ENCODE assay signal across 9 cellular contexts in genomic region chr16:70684146-70685060, GRCh38. TPM values are rescaled to one million over a fixed set of nuclear protein-coding genes. Genes with fewer than 3 reads are reported as not detected.
DNase-seq lines count a peak whose midpoint lies in the region; ATAC-seq and TF ChIP-seq lines count a peak whose summit lies in the region.
"Had no signal": no experiment of that assay in that cellular context is flagged by ENCODE, and none has a peak within 500 bp of the region (broad histone marks: within the 10 kb centered on the region; RNA-seq: fewer than 3 reads in every experiment).

No MANE protein-coding gene starts in this region.

- H3K27me3 ChIP-seq in colonic mucosa (no peaks in the 10 kb centered on the region), upper lobe of right lung (no peaks in the 10 kb centered on the region)

- H3K27ac ChIP-seq in colonic mucosa (no peak overlapping the region), upper lobe of right lung (peak overlapping the region; percentile 73)

- no peak for ATAC-seq in activated T-cell treated with anti-CD3 and anti-CD28 coated beads, Interleukin-2, amount 50 U/mL, for 4 hours
- ATAC-seq in upper lobe of right lung (no peak), HG02938 (IDR thresholded peaks at IDR 0.05; ENCODE audit: unreplicated experiment) (no peak)

- intact Hi-C loops in colonic mucosa (cut with DNase I) = no loop called here
- intact Hi-C loops in upper lobe of right lung (cut with DNase I) = no loop called here

- H3K9me3 ChIP-seq in colonic mucosa (no peaks in the 10 kb centered on the region), upper lobe of right lung (no peaks in the 10 kb centered on the region)

- H3K36me3 ChIP-seq in colonic mucosa = no peaks in the 10 kb centered on the region
- peaks cover 10% of the 10 kb centered on the region for H3K36me3 ChIP-seq in upper lobe of right lung

- H3K9me3 Mint-ChIP-seq in activated T-cell treated with anti-CD3 and anti-CD28 coated beads, Interleukin-2, amount 50 U/mL, for 24 hours = no peaks in the 10 kb centered on the region
- no peaks in the 10 kb centered on the region for H3K9me3 Mint-ChIP-seq in activated T-cell treated with anti-CD3 and anti-CD28 coated beads, Interleukin-2, amount 50 U/mL, for 4 hours
- no peaks in the 10 kb centered on the region for H3K9me3 Mint-ChIP-seq in mesothelial cell of epicardium

- peak overlapping the region; percentile 50 for H3K4me3 ChIP-seq in colonic mucosa
- H3K4me3 ChIP-seq in upper lobe of right lung = peak overlapping the region; percentile 73

- H3K27ac Mint-ChIP-seq in activated T-cell treated with anti-CD3 and anti-CD28 coated beads, Interleukin-2, amount 50 U/mL, for 24 hours = no peak overlapping the region
- H3K27ac Mint-ChIP-seq in mesothelial cell of epicardium = peak overlapping the region; percentile 13

- peak overlapping the region; percentile 65 for H3K4me3 Mint-ChIP-seq in activated T-cell treated with anti-CD3 and anti-CD28 coated beads, Interleukin-2, amount 50 U/mL, for 24 hours
- H3K4me3 Mint-ChIP-seq in activated T-cell treated with anti-CD3 and anti-CD28 coated beads, Interleukin-2, amount 50 U/mL, for 4 hours = no peak overlapping the region
- H3K4me3 Mint-ChIP-seq in mesothelial cell of epicardium = peak overlapping the region; percentile 81

- H3K9ac ChIP-seq in colonic mucosa (ENCODE audit: low read depth in 2 of 2, low read length in 2 of 2) = peak overlapping the region; percentile 51 to 66

- H3K36me3 Mint-ChIP-seq in activated T-cell treated with anti-CD3 and anti-CD28 coated beads, Interleukin-2, amount 50 U/mL, for 24 hours (ENCODE audit: low read depth) = no peaks in the 10 kb centered on the region
- H3K36me3 Mint-ChIP-seq in activated T-cell treated with anti-CD3 and anti-CD28 coated beads, Interleukin-2, amount 50 U/mL, for 4 hours (ENCODE audit: insufficient read depth) = no peaks in the 10 kb centered on the region
- no peaks in the 10 kb centered on the region for H3K36me3 Mint-ChIP-seq in mesothelial cell of epicardium

- peaks cover 11% of the 10 kb centered on the region for H3K4me1 Mint-ChIP-seq in activated T-cell treated with anti-CD3 and anti-CD28 coated beads, Interleukin-2, amount 50 U/mL, for 24 hours (ENCODE audit: low read depth)
- H3K4me1 Mint-ChIP-seq in activated T-cell treated with anti-CD3 and anti-CD28 coated beads, Interleukin-2, amount 50 U/mL, for 4 hours (ENCODE audit: low read depth) = peaks cover 2% of the 10 kb centered on the region
- H3K4me1 Mint-ChIP-seq in mesothelial cell of epicardium = peaks cover 51% of the 10 kb centered on the region

- no peak for TF ChIP-seq CTCF in colonic mucosa (IDR thresholded peaks at IDR 0.05)
- no peak for TF ChIP-seq CTCF in mesothelial cell of epicardium (IDR thresholded peaks at IDR 0.05; ENCODE audit: unreplicated experiment)
- no peak for TF ChIP-seq CTCF in upper lobe of right lung (IDR thresholded peaks at IDR 0.05)

- no peak for DNase-seq in activated T-cell treated with anti-CD3 and anti-CD28 coated beads, Interleukin-2, amount 50 U/mL, for 24 hours
- no peak for DNase-seq in activated T-cell treated with anti-CD3 and anti-CD28 coated beads, Interleukin-2, amount 50 U/mL, for 4 hours
- DNase-seq in colonic mucosa = no peak
- DNase-seq in mesothelial cell of epicardium (ENCODE audit: low spot score in 2 of 2, unreplicated experiment in 2 of 2) = no peak
- no peak for DNase-seq in upper lobe of right lung
- no peak for DNase-seq in dermis blood vessel endothelial cell
- DNase-seq in activated CD4-positive, CD25-positive, alpha-beta regulatory T cell treated with anti-CD3 and anti-CD28 coated beads, Interleukin-2, amount 50 U/mL, for 72 hours = no peak
- DNase-seq: activated gamma-delta T cell had no signal

- H3K27me3 Mint-ChIP-seq in activated T-cell treated with anti-CD3 and anti-CD28 coated beads, Interleukin-2, amount 50 U/mL, for 24 hours = peaks cover 38% of the 10 kb centered on the region
- peaks cover 21% of the 10 kb centered on the region for H3K27me3 Mint-ChIP-seq in activated T-cell treated with anti-CD3 and anti-CD28 coated beads, Interleukin-2, amount 50 U/mL, for 4 hours (ENCODE audit: low read depth)
- H3K27me3 Mint-ChIP-seq in mesothelial cell of epicardium (ENCODE audit: low read depth) = no peaks in the 10 kb centered on the region

- H3K4me1 ChIP-seq in colonic mucosa = no peaks in the 10 kb centered on the region
- peaks cover 65% of the 10 kb centered on the region for H3K4me1 ChIP-seq in upper lobe of right lung

RNA-seq across cellular contexts. Expression of gene MTSS2, which starts 1.4 kb away (rescaled TPM):
- 1 to 10 TPM; 1.9 to 7.3 (median 4.3) TPM for total RNA-seq in activated T-cell treated with anti-CD3 and anti-CD28 coated beads, Interleukin-2, amount 50 U/mL, for 4 hours
- total RNA-seq in colonic mucosa (10 to 100 TPM; 15.5 to 25.3 TPM), mesothelial cell of epicardium (100 to 104 TPM (median 102 TPM) in 3 replicates), upper lobe of right lung (81.3 TPM), dermis blood vessel endothelial cell (19.9 and 20.6 TPM in 2 replicates)

RNA-seq across cellular contexts. Expression of gene IL34, which starts 38.0 kb away (rescaled TPM):
- under 1 TPM; 0.13 to 0.24 (median 0.13) TPM for total RNA-seq in activated T-cell treated with anti-CD3 and anti-CD28 coated beads, Interleukin-2, amount 50 U/mL, for 4 hours
- total RNA-seq in colonic mucosa (1 to 10 TPM; 1.1 to 2.8 TPM), mesothelial cell of epicardium (1.3 to 2.1 TPM (median 1.4 TPM) in 3 replicates), upper lobe of right lung (3.3 TPM), dermis blood vessel endothelial cell (1.9 and 7.3 TPM in 2 replicates)
